22 cellular contexts compared by ENCODE assay signal in genomic region chr9:37395663-37396062, GRCh38. TPM values are rescaled to one million over a fixed set of nuclear protein-coding genes. Genes with fewer than 3 reads are reported as not detected.
DNase-seq lines count a peak whose midpoint lies in the region; ATAC-seq, FAIRE-seq and TF ChIP-seq lines count a peak whose summit lies in the region.
"Had no signal": no experiment of that assay in that cellular context is flagged by ENCODE, and none has a peak within 500 bp of the region (broad histone marks: within the 10 kb centered on the region; RNA-seq: fewer than 3 reads in every experiment).

No MANE protein-coding gene starts in this region.

- H3K23ac ChIP-seq in trophoblast cell (ENCODE audit: low read length): no peak overlapping the region

- H3K27ac ChIP-seq in OCI-LY1 (ENCODE audit: low read depth, low read length, poor library complexity, severe bottlenecking) (peak overlapping the region; percentile 88), K562 (ENCODE audit: extremely low read depth, low read depth, low read length) (no peak overlapping the region), trophoblast cell (ENCODE audit: low read depth, low read length) (no peak overlapping the region)
- H3K27ac ChIP-seq: BLaER1 had no signal

- no peak overlapping the region for H3K18ac ChIP-seq in trophoblast cell (ENCODE audit: low read length)

- 6% methylated on average over 8 of the region's 8 CpGs for WGBS in K562 (ENCODE audit: insufficient coverage, low coverage, missing lambda C conversion rate)
- no CpG with 5 or more reads among the region's 8 CpGs for WGBS in trophoblast cell (ENCODE audit: extremely low coverage, insufficient coverage, insufficient read length)

- no TSS peak for BruUV-seq in K562 (replicated peaks; lab: Mats Ljungman, UMichigan)

- TF ChIP-seq EP300 in K562 (IDR thresholded peaks at IDR 0.05; ENCODE audit: low read length): no peak

- H2AFZ ChIP-seq in OCI-LY1 (ENCODE audit: low read length): 0 out of 2 replicates have a peak overlapping the region, but pooled peaks have one; percentile 12
- H2AFZ ChIP-seq in K562 (ENCODE audit: low read depth, low read length): peak overlapping the region; percentile 74
- no peak overlapping the region for H2AFZ ChIP-seq in trophoblast cell (ENCODE audit: insufficient read depth, low read length, poor library complexity)

- no peak overlapping the region for H3K4ac ChIP-seq in trophoblast cell (ENCODE audit: low read depth, low read length)

- no peak overlapping the region for H3K14ac ChIP-seq in trophoblast cell (ENCODE audit: low read length)

- no peak overlapping the region for H4K8ac ChIP-seq in trophoblast cell (ENCODE audit: low read depth, low read length)

- intact Hi-C loops in K562 (cut with micrococcal nuclease): loop anchor here (10.0 kb wide), 1 partner anchor 271 kb away; the partner anchor contains the start of gene ZCCHC7

- CTCF ChIA-PET in K562 (lab: Yijun Ruan, JAX; ENCODE audit: low intra/inter-chr PET ratio): no interaction called here

- no peak; the same call in 1 of the 3 replicates for ATAC-seq in K562

- H3K9ac ChIP-seq in OCI-LY1 (ENCODE audit: low read length) (peak overlapping the region; percentile 48), K562 (ENCODE audit: insufficient read depth in 1 of 2, low read depth in 2 of 2, low read length in 2 of 2) (peak overlapping the region in 1 of 2 experiments; percentile 38; a peak in 1 of 4 replicates), trophoblast cell (ENCODE audit: low read length) (peak overlapping the region; percentile 17)
- H3K9ac ChIP-seq: BLaER1, SK-N-SH had no signal

- no peak overlapping the region for H2BK12ac ChIP-seq in trophoblast cell (ENCODE audit: low read length)

- no peak for TF ChIP-seq RAD21 in K562 (CRISPR knock-in tag; conservative IDR thresholded peaks at IDR 0.05 in 1 of 2, IDR thresholded peaks at IDR 0.05 in 1 of 2)

- H3K9me3 ChIP-seq in OCI-LY1 (ENCODE audit: low read length): no peaks in the 10 kb centered on the region
- H3K9me3 ChIP-seq in K562 (replicated peaks; ENCODE audit: control insufficient read depth, insufficient read depth, low read depth, low read length): no peaks in the 10 kb centered on the region
- H3K9me3 ChIP-seq in trophoblast cell (ENCODE audit: insufficient read depth, low read depth, low read length): peaks cover 3% of the 10 kb centered on the region
- H3K9me3 ChIP-seq: BLaER1, SK-N-SH had no signal

- no peak overlapping the region for H2BK5ac ChIP-seq in trophoblast cell (ENCODE audit: low read depth, low read length, poor library complexity)

- H4K20me1 ChIP-seq in OCI-LY1 (ENCODE audit: insufficient read depth, low read length) (no peaks in the 10 kb centered on the region), K562 (replicated peaks; ENCODE audit: control insufficient read depth, insufficient read depth, low read length) (no peaks in the 10 kb centered on the region)
- H4K20me1 ChIP-seq: BLaER1 had no signal

- no peaks in the 10 kb centered on the region for H3K36me3 ChIP-seq in OCI-LY1 (ENCODE audit: insufficient read depth, low read length)
- no peaks in the 10 kb centered on the region for H3K36me3 ChIP-seq in K562 (ENCODE audit: control insufficient read depth, insufficient read depth, low read length)
- no peaks in the 10 kb centered on the region for H3K36me3 ChIP-seq in trophoblast cell (ENCODE audit: control insufficient read depth in 1 of 2, insufficient read depth in 2 of 2, low read length in 2 of 2)
- H3K36me3 ChIP-seq: BLaER1 had no signal

- H3K9me1 ChIP-seq in K562 (ENCODE audit: control insufficient read depth, insufficient read depth, low read length): no peaks in the 10 kb centered on the region

- POLR2A ChIA-PET in K562 (lab: Yijun Ruan, JAX): interaction anchor here (0.6 to 1.7 kb wide), 6 partner anchors 11 to 316 kb away, joined by 3 to 5 read pairs (median 3); no protein-coding TSS in a partner anchor

- H3K4me3 ChIP-seq in OCI-LY1 (ENCODE audit: low read depth, low read length, poor library complexity, severe bottlenecking) (no peak overlapping the region), K562 (no peak overlapping the region), trophoblast cell (ENCODE audit: low read depth, low read length) (no peak overlapping the region)
- H3K4me3 ChIP-seq: BLaER1 had no signal

- no peaks in the 10 kb centered on the region for H3K79me2 ChIP-seq in OCI-LY1 (ENCODE audit: insufficient read depth, low read length)
- no peaks in the 10 kb centered on the region for H3K79me2 ChIP-seq in K562 (ENCODE audit: control insufficient read depth, insufficient read depth, low read length)
- H3K79me2 ChIP-seq in trophoblast cell (ENCODE audit: control insufficient read depth, insufficient read depth, low read length, poor library complexity): no peaks in the 10 kb centered on the region

- in situ Hi-C loops in K562 (cut with MboI): no loop called here

- no peaks in the 10 kb centered on the region for H3K9me2 ChIP-seq in OCI-LY1 (ENCODE audit: low read depth, low read length)
- H3K9me2 ChIP-seq: SK-N-SH had no signal

- no peak overlapping the region for H4K91ac ChIP-seq in trophoblast cell (ENCODE audit: low read depth, low read length)

- TF ChIP-seq CTCF in OCI-LY1 (IDR thresholded peaks at IDR 0.05; ENCODE audit: low read length) (no peak), K562 (IDR thresholded peaks at IDR 0.05 in 2 of 3, conservative IDR thresholded peaks at IDR 0.05 in 1 of 3; ENCODE audit: insufficient read depth in 2 of 3, low read depth in 1 of 3, low read length in 3 of 3) (no peak)

- H2BK120ac ChIP-seq in trophoblast cell (ENCODE audit: insufficient read depth, low read length, poor library complexity): no peak overlapping the region

- DNase-seq in GM12891 (ENCODE audit: insufficient read length, low spot score) (no peak), K562 (ENCODE audit: extremely low read depth in 1 of 4, low spot score in 3 of 4) (no peak), trophoblast cell (no peak), hepatic stellate cell (ENCODE audit: low spot score) (no peak), GM19239 (ENCODE audit: insufficient read length, low spot score) (no peak), SK-N-DZ (ENCODE audit: low spot score) (no peak)
- DNase-seq: CD4-positive, CD25-positive, alpha-beta regulatory T cell; Kasumi-1; NCI-H1092 treated with DMSO at 0.1 percent for 48 hours; NCI-H1436; NCI-H1930; NCI-H2107; NCI-H524; NCI-H82; NK-92 treated with Interleukin-12 subunit alpha and Interleukin-12 subunit beta, amount 100 ng/mL, for 24 hours; SIG-M5; SK-N-SH had no signal

- H3K4me2 ChIP-seq in OCI-LY1 (ENCODE audit: low read length): peak overlapping the region; percentile 52
- peak overlapping the region; percentile 56; the same call in 1 of the 2 replicates for H3K4me2 ChIP-seq in K562 (ENCODE audit: insufficient read depth, low read length)
- no peak overlapping the region for H3K4me2 ChIP-seq in trophoblast cell (ENCODE audit: low read length)
- H3K4me2 ChIP-seq: BLaER1, SK-N-SH had no signal

- no peak overlapping the region for H4K12ac ChIP-seq in trophoblast cell (ENCODE audit: low read depth, low read length)

- H3K79me1 ChIP-seq in trophoblast cell (ENCODE audit: low read length): no peaks in the 10 kb centered on the region

- H3K4me1 ChIP-seq in OCI-LY1 (ENCODE audit: insufficient read depth, low read length, severe bottlenecking) (peaks cover 77% of the 10 kb centered on the region), K562 (replicated peaks in 1 of 2; ENCODE audit: control insufficient read depth in 2 of 2, insufficient read depth in 2 of 2, low read length in 2 of 2) (peaks cover 4 to 11% of the 10 kb centered on the region in 2 experiments; a peak in 2 of 5 replicates), trophoblast cell (ENCODE audit: control insufficient read depth in 1 of 2, insufficient read depth in 2 of 2, low read length in 2 of 2) (no peaks in the 10 kb centered on the region)

- FAIRE-seq in GM12891 (lab: Jason Lieb, UNC) (peak; percentile 70), K562 (lab: Jason Lieb, UNC) (no peak), GM19239 (lab: Jason Lieb, UNC) (no peak)
- FAIRE-seq: D721Med, H54, RCC 7860 had no signal

- H3F3A ChIP-seq in OCI-LY1 (ENCODE audit: insufficient read depth, low read length): peaks cover 3% of the 10 kb centered on the region; the same call in 1 of the 2 replicates

- H3K27me3 ChIP-seq in OCI-LY1 (ENCODE audit: insufficient read depth, low read length): no peaks in the 10 kb centered on the region
- H3K27me3 ChIP-seq in K562 (ENCODE audit: control insufficient read depth in 2 of 2, insufficient read depth in 2 of 2, low read length in 2 of 2): no peaks in the 10 kb centered on the region; a peak in 1 of 5 replicates
- H3K27me3 ChIP-seq in trophoblast cell (ENCODE audit: insufficient read depth, low read length): no peaks in the 10 kb centered on the region
- H3K27me3 ChIP-seq: BLaER1 had no signal

- H2AK5ac ChIP-seq in trophoblast cell (ENCODE audit: low read length): no peak overlapping the region

- TF ChIP-seq POLR2A in GM12891 (IDR thresholded peaks at IDR 0.05; ENCODE audit: low read depth, low read length) (no peak), K562 (conservative IDR thresholded peaks at IDR 0.05) (no peak)

TF ChIP-seq in GM12891, 5 proteins besides CTCF, POLR2A, EP300 and RAD21 (continues in another document):
- no peak for TF ChIP-seq SPI1 (IDR thresholded peaks at IDR 0.05; ENCODE audit: low read depth, low read length)

TF ChIP-seq in K562, 482 proteins besides CTCF, POLR2A, EP300 and RAD21 (continues in another document):
- TF ChIP-seq CBFA2T2 (conservative IDR thresholded peaks at IDR 0.05) (no peak), ATF7 (IDR thresholded peaks at IDR 0.05) (0 out of 2 replicates have a peak, but pooled peaks have one; percentile 21)

RNA-seq across cellular contexts. Expression of gene GRHPR, which starts 26.8 kb away (rescaled TPM):
- 156 TPM for polyA plus RNA-seq in GM12891 (2012; ENCODE audit: low read depth, missing spikeins)
- total RNA-seq in K562 (2011; cell fraction: chromatin; rRNA removed; ENCODE audit: low replicate concordance): 153 and 249 TPM in 2 replicates
- 152 and 167 TPM in 2 replicates for total RNA-seq in K562 (2011; cell fraction: nucleolus; rRNA removed)
- 169 and 188 TPM in 2 replicates for total RNA-seq in K562 (2011; cell fraction: nucleoplasm; rRNA removed)
- total RNA-seq in K562 (2014; rRNA removed) (142 and 188 TPM in 2 replicates), K562 (2014; rRNA removed; fragmentation: Illumina TruSeq; extraction: Trizol) (60.4 and 81.2 TPM in 2 replicates), K562 (2015; rRNA removed; fragmentation: Illumina TruSeq; extraction: Trizol) (124 and 128 TPM in 2 replicates), K562 (2021) (120 TPM in 2 replicates)
- polyA plus RNA-seq in K562 (2011; rRNA removed) (140 and 170 TPM in 2 replicates), K562 (2014; fragmentation: Illumina TruSeq; extraction: Trizol) (108 and 122 TPM in 2 replicates), K562 (2014; fragmentation: Nextera tagmentation; extraction: Ambion mirVana) (10 to 100 TPM; 38.9 to 59.0 TPM), K562 (2014; rRNA removed) (144 and 164 TPM in 2 replicates)
- polyA plus RNA-seq in K562 (2011; cell fraction: cytosol; rRNA removed): 244 and 362 TPM in 2 replicates
- polyA plus RNA-seq in K562 (2011; cell fraction: nucleus; rRNA removed): 198 and 228 TPM in 2 replicates
- 125 and 212 TPM in 2 replicates for polyA plus RNA-seq in K562 (2012)
- polyA minus RNA-seq in K562 (2011; rRNA and poly(A)+ RNA removed): 88.7 and 103 TPM in 2 replicates
- polyA minus RNA-seq in K562 (2011; cell fraction: cytosol; rRNA and poly(A)+ RNA removed): 76.4 and 82.6 TPM in 2 replicates
- 75.5 and 95.9 TPM in 2 replicates for polyA minus RNA-seq in K562 (2011; cell fraction: nucleus; rRNA and poly(A)+ RNA removed)
- polyA plus RNA-seq in trophoblast cell (2013): 70.1 and 73.9 TPM in 2 replicates
- polyA plus RNA-seq in SK-N-DZ (2014; cell fraction: cytosol; rRNA removed): 226 and 229 TPM in 2 replicates
- polyA plus RNA-seq in SK-N-DZ (2014; cell fraction: nucleus; rRNA removed): 179 and 202 TPM in 2 replicates
